Comparison of ENCODE assay signal across 14 cellular contexts in genomic region chr17:35074711-35075707, GRCh38. TPM values are rescaled to one million over a fixed set of nuclear protein-coding genes. Genes with fewer than 3 reads are reported as not detected.
DNase-seq lines count a peak whose midpoint lies in the region; ATAC-seq, FAIRE-seq and TF ChIP-seq lines count a peak whose summit lies in the region.
"Had no signal": no experiment of that assay in that cellular context is flagged by ENCODE, and none has a peak within 500 bp of the region (broad histone marks: within the 10 kb centered on the region; RNA-seq: fewer than 3 reads in every experiment).

No MANE protein-coding gene starts in this region.

- no peak for DNase-seq in activated T-cell treated with anti-CD3 and anti-CD28 coated beads, Interleukin-2, amount 50 U/mL, for 24 hours
- no peak for DNase-seq in activated T-cell treated with anti-CD3 and anti-CD28 coated beads, Interleukin-2, amount 50 U/mL, for 1 hour
- no peak for DNase-seq in activated naive CD4-positive, alpha-beta T cell treated with anti-CD3 and anti-CD28 coated beads, Interleukin-2, amount 50 U/mL, for 72 hours (ENCODE audit: low spot score in 2 of 2)
- DNase-seq in left colon (no peak), substantia nigra (lab: John Stamatoyannopoulos, UW) (peak in 3 of 49 donors; percentile 23 to 58 (median 33)), GM12892 (ENCODE audit: insufficient read length) (no peak), retina (no peak)
- DNase-seq: activated CD4-positive, CD25-positive, alpha-beta regulatory T cell treated with anti-CD3 and anti-CD28 coated beads, Interleukin-2, amount 50 U/mL, for 72 hours; MV-4-11; SHP77 treated with DMSO at 0.1 percent for 48 hours had no signal

- TF ChIP-seq POLR2A in GM12892 (IDR thresholded peaks at IDR 0.05; ENCODE audit: low read depth, low read length), result no peak

- H3K27ac ChIP-seq in substantia nigra (ENCODE audit: low read depth, low read length, poor library complexity, severe bottlenecking), result peak overlapping the region; percentile 75
- H3K27ac ChIP-seq: vagina had no signal

- H3K36me3 Mint-ChIP-seq in activated T-cell treated with anti-CD3 and anti-CD28 coated beads, Interleukin-2, amount 50 U/mL, for 24 hours (ENCODE audit: low read depth), result peaks cover 13% of the 10 kb centered on the region
- H3K36me3 Mint-ChIP-seq in activated naive CD4-positive, alpha-beta T cell treated with anti-CD3 and anti-CD28 coated beads, Interleukin-2, amount 50 U/mL, for 72 hours, result peaks cover 0 to 13% of the 10 kb centered on the region in 2 donors

- no peaks in the 10 kb centered on the region for H3K9me3 Mint-ChIP-seq in activated T-cell treated with anti-CD3 and anti-CD28 coated beads, Interleukin-2, amount 50 U/mL, for 24 hours
- H3K9me3 Mint-ChIP-seq in activated naive CD4-positive, alpha-beta T cell treated with anti-CD3 and anti-CD28 coated beads, Interleukin-2, amount 50 U/mL, for 72 hours, result no peaks in the 10 kb centered on the region

- peaks cover 76% of the 10 kb centered on the region for H3K4me1 Mint-ChIP-seq in activated T-cell treated with anti-CD3 and anti-CD28 coated beads, Interleukin-2, amount 50 U/mL, for 24 hours (ENCODE audit: low read depth)

- H3K27ac Mint-ChIP-seq in activated T-cell treated with anti-CD3 and anti-CD28 coated beads, Interleukin-2, amount 50 U/mL, for 24 hours, result peak overlapping the region; percentile 95
- H3K27ac Mint-ChIP-seq in activated naive CD4-positive, alpha-beta T cell treated with anti-CD3 and anti-CD28 coated beads, Interleukin-2, amount 50 U/mL, for 72 hours, result peak overlapping the region; percentile 83 to 96

- H3K4me3 Mint-ChIP-seq in activated T-cell treated with anti-CD3 and anti-CD28 coated beads, Interleukin-2, amount 50 U/mL, for 24 hours, result peak overlapping the region; percentile 39

- no peak for FAIRE-seq in GM12892 (lab: Jason Lieb, UNC)

- H3K27me3 Mint-ChIP-seq in activated T-cell treated with anti-CD3 and anti-CD28 coated beads, Interleukin-2, amount 50 U/mL, for 24 hours, result no peaks in the 10 kb centered on the region

- no peak for ATAC-seq in activated naive CD4-positive, alpha-beta T cell treated with anti-CD3 and anti-CD28 coated beads, Interleukin-2, amount 50 U/mL, for 72 hours
- ATAC-seq in left colon, result peak; percentile 53
- ATAC-seq in HG02610 (IDR thresholded peaks at IDR 0.05; ENCODE audit: unreplicated experiment), result no peak

- intact Hi-C loops in left colon (cut with DNase I, micrococcal nuclease), result loop anchor here in 1 of 2 donors (10.0 kb wide), 1 partner anchor 70 kb away; no protein-coding TSS in a partner anchor

RNA-seq across cellular contexts. Expression of gene RFFL, which starts 11.5 kb away (rescaled TPM):
- 10 to 100 TPM in 1 of 2 donors, 1 to 10 TPM in 1; 7.3 to 30.9 TPM for total RNA-seq in activated naive CD4-positive, alpha-beta T cell treated with anti-CD3 and anti-CD28 coated beads, Interleukin-2, amount 50 U/mL, for 72 hours
- total RNA-seq in left colon, result 10 to 100 TPM; 53.4 to 60.8 TPM
- 35.4 TPM for polyA plus RNA-seq in GM12892 (2012; ENCODE audit: missing spikeins)

RNA-seq across cellular contexts. Expression of gene RAD51D, which starts 44.7 kb away (rescaled TPM):
- 10 to 100 TPM; 30.4 TPM for total RNA-seq in activated naive CD4-positive, alpha-beta T cell treated with anti-CD3 and anti-CD28 coated beads, Interleukin-2, amount 50 U/mL, for 72 hours
- total RNA-seq in left colon, result 1 to 10 TPM; 8.8 to 8.9 TPM
- 21.0 TPM for polyA plus RNA-seq in GM12892 (2012; ENCODE audit: missing spikeins)

RNA-seq across cellular contexts. Expression of gene FNDC8, which starts 46.4 kb away (rescaled TPM):
- total RNA-seq in activated naive CD4-positive, alpha-beta T cell treated with anti-CD3 and anti-CD28 coated beads, Interleukin-2, amount 50 U/mL, for 72 hours, result not detected
- total RNA-seq in left colon, result not detected
- polyA plus RNA-seq in GM12892 (2012; ENCODE audit: missing spikeins), result not detected
- total RNA-seq: NCI-H460, smooth muscle cell, vagina had no signal
- polyA plus RNA-seq: smooth muscle cell had no signal
